ENCODE assay signal across 1 cellular context in genomic region chr2:17962874-17963273, GRCh38.
TF ChIP-seq lines count a peak whose summit lies in the region.

No MANE protein-coding gene starts in this region.

TF ChIP-seq in GM23338, 12 proteins besides CTCF, POLR2A, EP300 and RAD21 (continued from another document):
- no peak for TF ChIP-seq NANOG (IDR thresholded peaks at IDR 0.05; ENCODE audit: borderline replicate concordance)
- TF ChIP-seq ETS1 (IDR thresholded peaks at IDR 0.05) = no peak
- no peak for TF ChIP-seq CREB1 (CRISPR knock-in tag; IDR thresholded peaks at IDR 0.05; ENCODE audit: low read depth)
- no peak for TF ChIP-seq ZNF462 (CRISPR knock-in tag; IDR thresholded peaks at IDR 0.05)
- no peak for TF ChIP-seq POLR2AphosphoS5 (IDR thresholded peaks at IDR 0.05; ENCODE audit: low read depth)
- no peak for TF ChIP-seq ZNF331 (CRISPR knock-in tag; IDR thresholded peaks at IDR 0.05; ENCODE audit: low read depth)
TF ChIP-seq in GM23338: peak in this region for 0.
